In the genomic region with DNA sequence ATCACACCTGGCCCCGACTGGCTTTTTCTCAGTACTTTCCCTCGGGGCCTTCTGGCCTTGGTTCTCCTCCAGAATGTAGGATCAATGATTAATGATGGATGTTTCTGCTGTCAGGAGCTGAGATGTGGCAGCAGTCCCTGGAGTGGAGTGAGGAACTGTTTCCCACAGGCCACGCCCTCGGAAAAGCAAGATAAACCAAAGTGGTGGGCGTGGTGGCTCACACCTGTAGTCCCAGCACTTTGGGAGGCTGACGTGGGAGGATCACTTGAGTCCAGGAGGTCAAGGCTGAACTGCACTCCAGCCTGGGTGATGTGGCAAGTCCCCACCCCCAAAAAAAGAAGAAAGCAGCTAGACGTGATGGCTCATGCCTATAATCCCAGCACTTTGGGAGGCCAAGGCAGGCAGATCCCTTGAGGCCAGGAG, we compare ENCODE assay signal across 20 cellular contexts. TPM values are rescaled to one million over a fixed set of nuclear protein-coding genes. Genes with fewer than 3 reads are reported as not detected.
DNase-seq lines count a peak whose midpoint lies in the region; ATAC-seq, FAIRE-seq and TF ChIP-seq lines count a peak whose summit lies in the region.
"Had no signal": no experiment of that assay in that cellular context is flagged by ENCODE, and none has a peak within 500 bp of the region (broad histone marks: within the 10 kb centered on the region; RNA-seq: fewer than 3 reads in every experiment).

No MANE protein-coding gene starts in this region.

- no peak for TF ChIP-seq CTCF in HEK293 (tag by site-specific recombination; IDR thresholded peaks at IDR 0.05)
- no peak for TF ChIP-seq CTCF in pancreas (IDR thresholded peaks at IDR 0.05)

- H3K36me3 ChIP-seq in HEK293 (ENCODE audit: control insufficient read depth in 2 of 2, insufficient read depth in 1 of 2, low read length in 2 of 2) = no peaks in the 10 kb centered on the region
- no peaks in the 10 kb centered on the region for H3K36me3 ChIP-seq in pancreas
- no peaks in the 10 kb centered on the region for H3K36me3 ChIP-seq in H7 (replicated peaks; ENCODE audit: control insufficient read depth, insufficient read depth, low read length)

- no peak overlapping the region for H3K4me3 Mint-ChIP-seq in T-helper 17 cell
- H3K4me3 Mint-ChIP-seq: GM23338 had no signal

- H3K4me1 ChIP-seq in HEK293 (ENCODE audit: control insufficient read depth, insufficient read depth, low read length) (no peaks in the 10 kb centered on the region), pancreas (no peaks in the 10 kb centered on the region)

- intact Hi-C loops in pancreas (cut with DNase I) = no loop called here

- H3K4me3 ChIP-seq in HEK293 (ENCODE audit: low read depth, low read length) (no peak overlapping the region), pancreas (no peak overlapping the region), H7 (ENCODE audit: insufficient read depth, low read depth, low read length) (no peak overlapping the region)
- H3K4me3 ChIP-seq: GM23338 had no signal

- H3K27ac ChIP-seq in HEK293 (ENCODE audit: extremely low read depth, low read depth, low read length) (no peak overlapping the region), pancreas (peak overlapping the region in 1 of 4 donors; percentile 60)

- H3K36me3 Mint-ChIP-seq in T-helper 17 cell (ENCODE audit: low read depth) = no peaks in the 10 kb centered on the region
- H3K36me3 Mint-ChIP-seq: CD8-positive, alpha-beta memory T cell had no signal

- POLR2A ChIA-PET in HEK293 (lab: Yijun Ruan, JAX) = interaction anchor here (0.5 kb wide), 1 partner anchor 18 kb away, joined by 4 read pairs; no protein-coding TSS in a partner anchor

- 20 to 23% methylated on average over 7 of the region's 7 CpGs for WGBS in pancreas, 2 donors

- ATAC-seq in T-helper 17 cell (no peak), left lobe of liver (peak; percentile 75), pancreas (peak; percentile 83 to 90 (median 86))
- ATAC-seq: GM23338, HCT116 had no signal

- FAIRE-seq in pancreas (lab: Jason Lieb, UNC) = no peak
- FAIRE-seq: D721Med, GM12892, GM18507 had no signal

- no peaks in the 10 kb centered on the region for H3K27me3 Mint-ChIP-seq in T-helper 17 cell
- H3K27me3 Mint-ChIP-seq: CD8-positive, alpha-beta memory T cell had no signal

- CTCF ChIA-PET in HEK293 (lab: Yijun Ruan, JAX) = interaction anchor here (0.6 kb wide), 1 partner anchor 85 kb away, joined by 4 read pairs; no protein-coding TSS in a partner anchor

- no peaks in the 10 kb centered on the region for H3K4me1 Mint-ChIP-seq in T-helper 17 cell
- H3K4me1 Mint-ChIP-seq: CD8-positive, alpha-beta memory T cell; GM23338 had no signal

- H3K27ac Mint-ChIP-seq in T-helper 17 cell = peak overlapping the region; percentile 34
- H3K27ac Mint-ChIP-seq: GM23338 had no signal

- H3K27me3 ChIP-seq in pancreas (no peaks in the 10 kb centered on the region), H7 (ENCODE audit: control insufficient read depth, insufficient read depth, low read length) (no peaks in the 10 kb centered on the region; the same call in 1 of the 2 replicates)

- no peaks in the 10 kb centered on the region for H3K9me3 ChIP-seq in HEK293 (ENCODE audit: control insufficient read depth, insufficient read depth, low read depth, low read length)
- peaks cover under 1% of the 10 kb centered on the region for H3K9me3 ChIP-seq in T-helper 17 cell (ENCODE audit: control insufficient read depth, low read length, poor library complexity, severe bottlenecking)
- no peaks in the 10 kb centered on the region for H3K9me3 ChIP-seq in pancreas

- DNase-seq in T-helper 17 cell (no peak), left lobe of liver (ENCODE audit: low spot score) (peak; percentile 72), pancreas (peak in 5 of 6 donors; percentile 33 to 76 (median 68)), NOMO-1 treated with dmso at 0.1 percent for 144 hours (lab: John Stamatoyannopoulos, UW; ENCODE audit: unreplicated experiment) (no peak), H7 (no peak), iPS-NIHi11 (ENCODE audit: low spot score) (no peak)
- DNase-seq: C1 segment of cervical spinal cord; CD8-positive, alpha-beta memory T cell; KBM-7; NCI-H1694 treated with DMSO at 0.1 percent for 48 hours; NCI-H2227 treated with DMSO at 0.1 percent for 48 hours; NCI-H510A treated with DMSO at 0.1 percent for 48 hours; NCI-H82; RPMI8226 had no signal

TF ChIP-seq in HEK293, 187 proteins besides CTCF, POLR2A, EP300 and RAD21:
- TF ChIP-seq ZNF76 (tag by site-specific recombination; IDR thresholded peaks at IDR 0.05; ENCODE audit: borderline replicate concordance, low read depth) (no peak), EGR2 (tag by site-specific recombination; IDR thresholded peaks at IDR 0.05; ENCODE audit: low read depth) (peak; percentile 81), ZBTB20 (tag by site-specific recombination; IDR thresholded peaks at IDR 0.05) (no peak), ZNF544 (tag by site-specific recombination; IDR thresholded peaks at IDR 0.05) (no peak), ZFHX2 (tag by site-specific recombination; conservative IDR thresholded peaks at IDR 0.05) (peak; percentile 67), MZF1 (tag by site-specific recombination; IDR thresholded peaks at IDR 0.05; ENCODE audit: borderline replicate concordance) (no peak), YY1 (tag by site-specific recombination; IDR thresholded peaks at IDR 0.05) (no peak), ZNF19 (tag by site-specific recombination; IDR thresholded peaks at IDR 0.05; ENCODE audit: low read depth) (no peak), SP7 (tag by site-specific recombination; IDR thresholded peaks at IDR 0.05) (no peak), ZNF558 (tag by site-specific recombination; IDR thresholded peaks at IDR 0.05) (no peak), ZNF658 (tag by site-specific recombination; IDR thresholded peaks at IDR 0.05) (no peak), PRDM2 (tag by site-specific recombination; IDR thresholded peaks at IDR 0.05; ENCODE audit: borderline replicate concordance) (no peak), ZNF184 (tag by site-specific recombination; IDR thresholded peaks at IDR 0.05) (no peak)

RNA-seq across cellular contexts. Expression of gene SHFL, which starts 7.1 kb away (rescaled TPM):
- 10 to 100 TPM; 65.2 to 68.0 TPM for total RNA-seq in T-helper 17 cell
- total RNA-seq in left lobe of liver = 72.7 TPM
- total RNA-seq in pancreas = 10 to 100 TPM in 5 of 6 donors, 1 to 10 TPM in 1; 7.9 to 19.9 (median 14.5) TPM
- 10 to 100 TPM; 39.6 to 41.0 TPM for polyA plus RNA-seq in pancreas
- 14.4 and 20.4 TPM in 2 replicates for total RNA-seq in H7 (2014; rRNA removed; shearing (Covaris generic))

RNA-seq across cellular contexts. Expression of gene ANGPTL6, which starts 23.4 kb away (rescaled TPM):
- 1 to 10 TPM in 1 of 2 donors, under 1 TPM in 1; 0.86 to 2.2 TPM for total RNA-seq in T-helper 17 cell
- total RNA-seq in left lobe of liver = 17.9 TPM
- total RNA-seq in pancreas = 1 to 10 TPM in 1 of 6 donors, under 1 TPM in 5; 0.12 to 1.1 (median 0.74) TPM
- polyA plus RNA-seq in pancreas = 1 to 10 TPM; 1.2 to 1.7 TPM
- 0.15 TPM in 1 of 2 replicates, not detected in the other for total RNA-seq in H7 (2014; rRNA removed; shearing (Covaris generic))
- total RNA-seq: GM23338 had no signal
- polyA plus RNA-seq: GM23338 had no signal

RNA-seq across cellular contexts. Expression of gene PPAN, which starts 27.1 kb away (rescaled TPM):
- total RNA-seq in T-helper 17 cell = 10 to 100 TPM; 79.8 to 87.8 TPM
- 13.0 TPM for total RNA-seq in left lobe of liver
- total RNA-seq in pancreas = 10 to 100 TPM in 5 of 6 donors, 1 to 10 TPM in 1; 9.3 to 32.0 (median 15.8) TPM
- 10 to 100 TPM; 55.9 to 67.9 TPM for polyA plus RNA-seq in pancreas
- 52.9 and 54.4 TPM in 2 replicates for total RNA-seq in H7 (2014; rRNA removed; shearing (Covaris generic))

RNA-seq across cellular contexts. Expression of gene P2RY11, which starts 32.5 kb away (rescaled TPM):
- total RNA-seq in T-helper 17 cell (10 to 100 TPM; 46.6 to 50.8 TPM), left lobe of liver (6.6 TPM), pancreas (1 to 10 TPM; 2.5 to 8.5 (median 5.8) TPM)
- 10 to 100 TPM; 17.4 TPM for polyA plus RNA-seq in pancreas
- total RNA-seq in H7 (2014; rRNA removed; shearing (Covaris generic)) = 0.87 and 6.2 TPM in 2 replicates

RNA-seq across cellular contexts. Expression of gene EIF3G, which starts 40.7 kb away (rescaled TPM):
- total RNA-seq in T-helper 17 cell (100 to 1,000 TPM; 312 to 322 TPM), left lobe of liver (84.6 TPM), pancreas (100 to 1,000 TPM; 146 to 215 (median 181) TPM)
- polyA plus RNA-seq in pancreas = 100 to 1,000 TPM; 169 to 228 TPM
- total RNA-seq in H7 (2014; rRNA removed; shearing (Covaris generic)) = 354 and 376 TPM in 2 replicates

Comparison
In these comparisons a context has a peak if more than half of its experiments do, and no peak if none do; other contexts are left out.
1. DNase-seq: peak in left lobe of liver (single experiment) and pancreas (5 of 6); none in T-helper 17 cell (0 of 3), NOMO-1 treated with dmso at 0.1 percent for 144 hours (single experiment), H7 (single experiment) and iPS-NIHi11 (single experiment).